26 cellular contexts compared by ENCODE assay signal in the genomic region with DNA sequence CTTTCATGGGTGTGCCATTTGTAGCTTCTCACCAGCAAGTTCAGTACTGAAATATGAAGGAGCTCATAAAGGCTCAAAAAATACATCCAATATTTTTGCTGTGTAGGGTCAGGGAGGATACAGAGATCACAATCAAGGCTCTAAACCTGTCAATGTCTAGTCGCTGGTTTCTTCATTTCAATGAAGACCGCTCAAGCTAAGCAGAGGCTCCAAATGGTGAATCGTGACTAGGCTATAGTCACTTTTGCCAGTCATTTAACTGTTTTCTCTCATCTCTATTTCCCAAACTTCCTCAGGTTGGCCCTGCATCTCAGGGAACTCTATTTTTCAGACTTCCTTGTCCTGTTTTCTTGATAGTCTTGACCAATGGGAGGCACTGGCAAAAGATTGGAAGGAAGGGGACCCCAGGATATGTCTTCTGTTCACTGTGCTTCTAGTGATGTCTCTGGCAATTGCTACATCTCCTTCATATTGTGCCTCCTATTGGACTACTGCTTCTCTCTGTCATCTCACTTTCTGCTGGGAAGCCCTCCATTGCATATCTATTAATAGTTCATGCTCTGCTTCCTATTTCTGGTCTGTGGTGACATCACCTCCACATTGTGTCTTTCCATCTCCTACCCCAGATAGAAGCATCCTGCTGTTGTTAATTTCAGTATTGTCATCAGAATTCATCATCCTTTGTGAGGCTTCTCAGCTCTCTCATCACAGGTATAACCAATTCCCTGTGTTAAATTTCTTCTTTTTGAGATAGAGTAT.
"Had no signal": no experiment of that assay in that cellular context is flagged by ENCODE, and none has a peak within 500 bp of the region (broad histone marks: within the 10 kb centered on the region; RNA-seq: fewer than 3 reads in every experiment).

No MANE protein-coding gene starts in this region.

- H3K4me3 ChIP-seq: coronary artery, esophagus muscularis mucosa, gastroesophageal sphincter, heart left ventricle, hepatocyte, prostate gland, right atrium auricular region, thoracic aorta, tibial nerve, upper lobe of left lung had no signal

- DNase-seq: dermis blood vessel endothelial cell; effector memory CD4-positive, alpha-beta T cell; foreskin keratinocyte; heart left ventricle; kidney; mesenchymal stem cell; midbrain; naive thymus-derived CD8-positive, alpha-beta T cell; nephron progenitor cell; nucleus accumbens; small intestine; stimulated activated CD4-positive, alpha-beta T cell treated with anti-CD3 and anti-CD28 coated beads, Interleukin-15, amount 100 ng/mL, for 24 hours; stimulated activated CD4-positive, alpha-beta T cell treated with anti-CD3 and anti-CD28 coated beads, Interleukin-2, amount 100 ng/mL, for 48 hours; stimulated activated naive B cell treated with anti-CD40 and anti-IgM and Interleukin-4, amounts not matched to agents 10 μg/mL and 1 μg/mL and 100 μg/mL, for 72 hours; upper lobe of left lung had no signal

- H3K27ac ChIP-seq: coronary artery, esophagus muscularis mucosa, foreskin keratinocyte, gastroesophageal sphincter, heart left ventricle, hepatocyte, prostate gland, right atrium auricular region, thoracic aorta, tibial nerve, upper lobe of left lung had no signal

- H3K27me3 ChIP-seq: esophagus muscularis mucosa, gastroesophageal sphincter, heart left ventricle, hepatocyte, right atrium auricular region, tibial nerve, upper lobe of left lung had no signal

- ATAC-seq: foreskin keratinocyte; gastroesophageal sphincter; left lobe of liver; naive thymus-derived CD8-positive, alpha-beta T cell; stimulated activated naive B cell treated with anti-CD40 and anti-IgM and Interleukin-4, amounts not matched to agents 10 μg/mL and 1 μg/mL and 100 μg/mL, for 72 hours had no signal

- H3K4me2 ChIP-seq: hepatocyte had no signal

- H3K4me1 ChIP-seq: prostate gland, right atrium auricular region had no signal

- FAIRE-seq: endothelial cell of umbilical vein, kidney, small intestine, urothelium cell line had no signal

- H3K9me3 ChIP-seq: esophagus muscularis mucosa, gastroesophageal sphincter, heart left ventricle, prostate gland, right atrium auricular region, thoracic aorta, tibial nerve, upper lobe of left lung had no signal

- H3K79me2 ChIP-seq: hepatocyte had no signal

- H3K36me3 ChIP-seq: esophagus muscularis mucosa, gastroesophageal sphincter, heart left ventricle, prostate gland, right atrium auricular region, thoracic aorta, tibial nerve, upper lobe of left lung had no signal

- H2AFZ ChIP-seq: hepatocyte had no signal
